In the genomic region with DNA sequence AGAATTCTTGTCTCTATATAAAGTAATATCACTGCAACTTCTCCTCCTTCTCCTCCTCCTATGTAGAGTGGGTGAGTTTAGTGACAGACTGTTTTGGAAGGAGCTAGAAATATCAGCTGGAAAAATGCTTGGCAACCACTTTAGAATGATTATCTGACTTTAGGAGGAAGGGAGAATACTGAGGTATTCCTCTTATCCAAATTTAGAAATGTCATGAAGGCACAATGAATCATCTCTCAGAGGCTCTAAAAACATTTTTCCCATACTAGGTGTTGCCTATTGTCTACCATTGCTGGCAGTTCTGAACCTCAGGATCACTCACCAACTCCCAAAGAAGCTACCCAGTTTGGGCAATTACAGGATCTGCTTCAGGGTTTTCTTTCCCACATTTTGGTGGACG, we compare ENCODE assay signal across 1 cellular context.
TF ChIP-seq lines count a peak whose summit lies in the region.

No MANE protein-coding gene starts in this region.

TF ChIP-seq in IMR-90, 13 proteins besides CTCF, POLR2A, EP300 and RAD21:
- TF ChIP-seq MXI1 (IDR thresholded peaks at IDR 0.05; ENCODE audit: borderline replicate concordance, low read depth, low read length) (no peak), RCOR1 (IDR thresholded peaks at IDR 0.05; ENCODE audit: insufficient replicate concordance, low read length) (no peak), MAFK (IDR thresholded peaks at IDR 0.05; ENCODE audit: low read depth, low read length) (no peak), FOS (IDR thresholded peaks at IDR 0.05; ENCODE audit: low read depth, low read length) (no peak), RFX5 (IDR thresholded peaks at IDR 0.05; ENCODE audit: low read depth, low read length) (no peak), SMC3 (IDR thresholded peaks at IDR 0.05; ENCODE audit: low read depth, low read length) (no peak), NFE2L2 (IDR thresholded peaks at IDR 0.05; ENCODE audit: low read depth, low read length) (no peak), CEBPB (IDR thresholded peaks at IDR 0.05; ENCODE audit: low read depth, low read length) (no peak), MAZ (IDR thresholded peaks at IDR 0.05; ENCODE audit: borderline replicate concordance, low read depth, low read length) (no peak), CHD1 (IDR thresholded peaks at IDR 0.05; ENCODE audit: low read depth, low read length) (no peak), BHLHE40 (IDR thresholded peaks at IDR 0.05; ENCODE audit: low read depth, low read length) (no peak)
- TF ChIP-seq, protein P1, sequence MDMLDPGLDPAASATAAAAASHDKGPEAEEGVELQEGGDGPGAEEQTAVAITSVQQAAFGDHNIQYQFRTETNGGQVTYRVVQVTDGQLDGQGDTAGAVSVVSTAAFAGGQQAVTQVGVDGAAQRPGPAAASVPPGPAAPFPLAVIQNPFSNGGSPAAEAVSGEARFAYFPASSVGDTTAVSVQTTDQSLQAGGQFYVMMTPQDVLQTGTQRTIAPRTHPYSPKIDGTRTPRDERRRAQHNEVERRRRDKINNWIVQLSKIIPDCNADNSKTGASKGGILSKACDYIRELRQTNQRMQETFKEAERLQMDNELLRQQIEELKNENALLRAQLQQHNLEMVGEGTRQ (IDR thresholded peaks at IDR 0.05; ENCODE audit: low read depth, low read length): no peak
- TF ChIP-seq, protein P2, sequence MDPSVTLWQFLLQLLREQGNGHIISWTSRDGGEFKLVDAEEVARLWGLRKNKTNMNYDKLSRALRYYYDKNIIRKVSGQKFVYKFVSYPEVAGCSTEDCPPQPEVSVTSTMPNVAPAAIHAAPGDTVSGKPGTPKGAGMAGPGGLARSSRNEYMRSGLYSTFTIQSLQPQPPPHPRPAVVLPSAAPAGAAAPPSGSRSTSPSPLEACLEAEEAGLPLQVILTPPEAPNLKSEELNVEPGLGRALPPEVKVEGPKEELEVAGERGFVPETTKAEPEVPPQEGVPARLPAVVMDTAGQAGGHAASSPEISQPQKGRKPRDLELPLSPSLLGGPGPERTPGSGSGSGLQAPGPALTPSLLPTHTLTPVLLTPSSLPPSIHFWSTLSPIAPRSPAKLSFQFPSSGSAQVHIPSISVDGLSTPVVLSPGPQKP (IDR thresholded peaks at IDR 0.05; ENCODE audit: borderline replicate concordance, low read depth, low read length): no peak
